1 cellular context compared by ENCODE assay signal in genomic region chr2:86492057-86492456, GRCh38.
TF ChIP-seq lines count a peak whose summit lies in the region.

No MANE protein-coding gene starts in this region.

TF ChIP-seq in HepG2, 621 proteins besides CTCF, POLR2A, EP300 and RAD21 (continued from another document):
- TF ChIP-seq SIN3A (IDR thresholded peaks at IDR 0.05; ENCODE audit: borderline replicate concordance, low read depth, low read length): no peak
- peak; percentile 92 for TF ChIP-seq PPARG (CRISPR knock-in tag; conservative IDR thresholded peaks at IDR 0.05)
- TF ChIP-seq HNF4G (IDR thresholded peaks at IDR 0.05; ENCODE audit: borderline replicate concordance, low read depth, low read length): peak; percentile 80
- no peak for TF ChIP-seq HNF4G (CRISPR knock-in tag; IDR thresholded peaks at IDR 0.05; ENCODE audit: borderline replicate concordance, low read depth)
- TF ChIP-seq ATF5 (CRISPR knock-in tag; IDR thresholded peaks at IDR 0.05; ENCODE audit: low read depth): no peak
- TF ChIP-seq ZNF296 (CRISPR knock-in tag; conservative IDR thresholded peaks at IDR 0.05): no peak
- TF ChIP-seq XBP1 (CRISPR knock-in tag; IDR thresholded peaks at IDR 0.05): no peak
- TF ChIP-seq NCOA1 (CRISPR knock-in tag; IDR thresholded peaks at IDR 0.05): no peak
- peak; percentile 75; the same call in 1 of the 2 replicates for TF ChIP-seq ZNF816 (CRISPR knock-in tag; IDR thresholded peaks at IDR 0.05; ENCODE audit: borderline replicate concordance)
- no peak for TF ChIP-seq SP140L (CRISPR knock-in tag; IDR thresholded peaks at IDR 0.05; ENCODE audit: borderline replicate concordance)
- TF ChIP-seq FOXA3 (CRISPR knock-in tag; IDR thresholded peaks at IDR 0.05): peak; percentile 28; the same call in 1 of the 2 replicates
- 0 out of 2 replicates have a peak, but pooled peaks have one; percentile 48 for TF ChIP-seq ZHX1 (CRISPR knock-in tag; IDR thresholded peaks at IDR 0.05; ENCODE audit: low read depth)
- TF ChIP-seq PAX8 (CRISPR knock-in tag; IDR thresholded peaks at IDR 0.05; ENCODE audit: borderline replicate concordance): no peak
- TF ChIP-seq ATF1 (CRISPR knock-in tag; IDR thresholded peaks at IDR 0.05): 0 out of 2 replicates have a peak, but pooled peaks have one; percentile 14
- no peak for TF ChIP-seq ZNF616 (CRISPR knock-in tag; IDR thresholded peaks at IDR 0.05; ENCODE audit: low read depth)
- TF ChIP-seq CENPT (CRISPR knock-in tag; IDR thresholded peaks at IDR 0.05; ENCODE audit: low read depth): no peak
- no peak for TF ChIP-seq RFXAP (CRISPR knock-in tag; IDR thresholded peaks at IDR 0.05; ENCODE audit: borderline replicate concordance)
- no peak for TF ChIP-seq HMGXB3 (CRISPR knock-in tag; IDR thresholded peaks at IDR 0.05; ENCODE audit: borderline replicate concordance)
- TF ChIP-seq REPIN1 (CRISPR knock-in tag; IDR thresholded peaks at IDR 0.05; ENCODE audit: borderline replicate concordance, low read depth): no peak
- TF ChIP-seq ZNF607 (CRISPR knock-in tag; IDR thresholded peaks at IDR 0.05; ENCODE audit: borderline replicate concordance): no peak
- no peak for TF ChIP-seq GTF3A (CRISPR knock-in tag; conservative IDR thresholded peaks at IDR 0.05)
- TF ChIP-seq MIER2 (CRISPR knock-in tag; IDR thresholded peaks at IDR 0.05): no peak
- TF ChIP-seq, protein P1, sequence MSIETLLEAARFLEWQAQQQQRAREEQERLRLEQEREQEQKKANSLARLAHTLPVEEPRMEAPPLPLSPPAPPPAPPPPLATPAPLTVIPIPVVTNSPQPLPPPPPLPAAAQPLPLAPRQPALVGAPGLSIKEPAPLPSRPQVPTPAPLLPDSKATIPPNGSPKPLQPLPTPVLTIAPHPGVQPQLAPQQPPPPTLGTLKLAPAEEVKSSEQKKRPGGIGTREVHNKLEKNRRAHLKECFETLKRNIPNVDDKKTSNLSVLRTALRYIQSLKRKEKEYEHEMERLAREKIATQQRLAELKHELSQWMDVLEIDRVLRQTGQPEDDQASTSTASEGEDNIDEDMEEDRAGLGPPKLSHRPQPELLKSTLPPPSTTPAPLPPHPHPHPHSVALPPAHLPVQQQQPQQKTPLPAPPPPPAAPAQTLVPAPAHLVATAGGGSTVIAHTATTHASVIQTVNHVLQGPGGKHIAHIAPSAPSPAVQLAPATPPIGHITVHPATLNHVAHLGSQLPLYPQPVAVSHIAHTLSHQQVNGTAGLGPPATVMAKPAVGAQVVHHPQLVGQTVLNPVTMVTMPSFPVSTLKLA (IDR thresholded peaks at IDR 0.05): no peak
- TF ChIP-seq FOXP1 (IDR thresholded peaks at IDR 0.05): no peak
- TF ChIP-seq FOXP1 (CRISPR knock-in tag; IDR thresholded peaks at IDR 0.05): peak; percentile 76; the same call in 1 of the 2 replicates
- TF ChIP-seq XRCC5 (optimal IDR thresholded peaks at IDR 0.05; ENCODE audit: low read length): no peak
- no peak for TF ChIP-seq FOXA1 (IDR thresholded peaks at IDR 0.05)
- TF ChIP-seq FOXA1 (CRISPR knock-in tag; IDR thresholded peaks at IDR 0.05): peak; percentile 47
- no peak for TF ChIP-seq ZNF83 (CRISPR knock-in tag; IDR thresholded peaks at IDR 0.05; ENCODE audit: borderline replicate concordance)
- TF ChIP-seq SOX6 (IDR thresholded peaks at IDR 0.05): no peak
- peak; percentile 69; the same call in 1 of the 2 replicates for TF ChIP-seq SOX6 (CRISPR knock-in tag; IDR thresholded peaks at IDR 0.05)
- TF ChIP-seq THAP9 (CRISPR knock-in tag; IDR thresholded peaks at IDR 0.05; ENCODE audit: borderline replicate concordance): no peak
- TF ChIP-seq ZNF556 (CRISPR knock-in tag; IDR thresholded peaks at IDR 0.05; ENCODE audit: borderline replicate concordance): no peak
- no peak for TF ChIP-seq HNRNPK (IDR thresholded peaks at IDR 0.05; ENCODE audit: low read depth, low read length, poor library complexity, severe bottlenecking)
- TF ChIP-seq NR2C2 (CRISPR knock-in tag; IDR thresholded peaks at IDR 0.05; ENCODE audit: borderline replicate concordance): no peak
TF ChIP-seq in HepG2: peak in this region for 34.
